10 cellular contexts compared by ENCODE assay signal in the genomic region with DNA sequence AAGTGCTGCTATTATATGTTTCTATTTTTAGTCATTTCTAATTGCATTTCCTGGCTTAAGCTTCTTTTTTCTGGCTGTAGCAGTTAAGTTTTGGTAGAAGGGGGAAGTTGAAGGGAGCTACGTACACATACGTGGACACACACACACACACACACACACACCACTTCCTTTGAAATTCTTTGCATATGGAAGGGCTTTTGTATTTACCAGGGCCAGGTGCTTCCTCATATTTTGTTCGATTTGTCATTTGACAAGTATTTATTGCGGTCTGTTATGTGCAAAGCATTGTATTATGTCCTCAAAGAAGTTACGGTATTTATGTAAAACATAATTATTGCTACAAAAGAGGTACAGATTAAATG.
DNase-seq lines count a peak whose midpoint lies in the region; ATAC-seq and TF ChIP-seq lines count a peak whose summit lies in the region.
"Had no signal": no experiment of that assay in that cellular context is flagged by ENCODE, and none has a peak within 500 bp of the region (broad histone marks: within the 10 kb centered on the region; RNA-seq: fewer than 3 reads in every experiment).

No MANE protein-coding gene starts in this region.

- no peak for TF ChIP-seq POLR2A in ovary (IDR thresholded peaks at IDR 0.05)

- H3K9me3 Mint-ChIP-seq in activated naive CD4-positive, alpha-beta T cell treated with anti-CD3 and anti-CD28 coated beads, Interleukin-2, amount 50 U/mL, for 24 hours: no peaks in the 10 kb centered on the region
- H3K9me3 Mint-ChIP-seq in type B pancreatic cell: peaks cover 4% of the 10 kb centered on the region

- intact Hi-C loops in heart right ventricle (cut with DNase I): no loop called here
- intact Hi-C loops in aorta (cut with DNase I): loop anchor here in 1 of 2 donors (2.0 kb wide), 1 partner anchor 34 kb away; no protein-coding TSS in a partner anchor
- intact Hi-C loops in ovary (cut with DNase I): no loop called here

- H3K27ac ChIP-seq in heart right ventricle (peak overlapping the region in 6 of 10 donors; percentile 13 to 86 (median 47)), aorta (ENCODE audit: low read depth in 1 of 2, low read length in 2 of 2) (no peak overlapping the region), ovary (peak overlapping the region in 1 of 2 donors; percentile 10)

- no peak for DNase-seq in activated naive CD4-positive, alpha-beta T cell (lab: John Stamatoyannopoulos, UW)
- DNase-seq in heart right ventricle: no peak
- no peak for DNase-seq in type B pancreatic cell (ENCODE audit: extremely low spot score, unreplicated experiment)
- no peak for DNase-seq in aorta
- DNase-seq in ovary: no peak
- DNase-seq in activated CD4-positive, alpha-beta T cell treated with anti-CD3 and anti-CD28 coated beads for 4 hours: no peak
- DNase-seq: DMS79 treated with DMSO at 0.1 percent for 48 hours, NCI-H526 had no signal

- peaks cover 42% of the 10 kb centered on the region for H3K36me3 Mint-ChIP-seq in activated naive CD4-positive, alpha-beta T cell treated with anti-CD3 and anti-CD28 coated beads, Interleukin-2, amount 50 U/mL, for 24 hours
- H3K36me3 Mint-ChIP-seq in type B pancreatic cell: no peaks in the 10 kb centered on the region

- H3K4me1 ChIP-seq in heart right ventricle (peaks cover 0 to 55% (median 18%) of the 10 kb centered on the region in 9 donors), aorta (ENCODE audit: control insufficient read depth in 1 of 2, insufficient read depth in 2 of 2, low read length in 2 of 2) (peaks cover 3 to 4% of the 10 kb centered on the region in 2 donors), ovary (ENCODE audit: insufficient read depth) (peaks cover 4% of the 10 kb centered on the region)

- WGBS in heart right ventricle, 2 donors: 37 to 47% methylated on average over 5 of the region's 5 CpGs
- 59 to 60% methylated on average over 5 of the region's 5 CpGs for WGBS in aorta, 2 donors
- 41 to 55% (median 46%) methylated on average over 5 of the region's 5 CpGs for WGBS in ovary, 3 donors

- H3K4me1 Mint-ChIP-seq in activated naive CD4-positive, alpha-beta T cell treated with anti-CD3 and anti-CD28 coated beads, Interleukin-2, amount 50 U/mL, for 24 hours: peaks cover 57% of the 10 kb centered on the region
- peaks cover 17% of the 10 kb centered on the region for H3K4me1 Mint-ChIP-seq in type B pancreatic cell (ENCODE audit: unreplicated experiment)

- H3K4me3 ChIP-seq in heart right ventricle: no peak overlapping the region
- H3K4me3 ChIP-seq in aorta (ENCODE audit: low read length in 2 of 2): no peak overlapping the region
- H3K4me3 ChIP-seq in ovary: no peak overlapping the region

- H3K27ac Mint-ChIP-seq in activated naive CD4-positive, alpha-beta T cell treated with anti-CD3 and anti-CD28 coated beads, Interleukin-2, amount 50 U/mL, for 24 hours: peak overlapping the region; percentile 89
- peak overlapping the region; percentile 89 for H3K27ac Mint-ChIP-seq in type B pancreatic cell

- no peak for TF ChIP-seq CTCF in heart right ventricle (IDR thresholded peaks at IDR 0.05)
- TF ChIP-seq CTCF in type B pancreatic cell (conservative IDR thresholded peaks at IDR 0.05): no peak
- no peak for TF ChIP-seq CTCF in ovary (IDR thresholded peaks at IDR 0.05)

- peaks cover 0 to 50% (median 0%) of the 10 kb centered on the region in 9 donors for H3K36me3 ChIP-seq in heart right ventricle
- no peaks in the 10 kb centered on the region for H3K36me3 ChIP-seq in aorta (ENCODE audit: control insufficient read depth in 1 of 2, insufficient read depth in 2 of 2, low read length in 1 of 2)
- H3K36me3 ChIP-seq in ovary: no peaks in the 10 kb centered on the region

- no peaks in the 10 kb centered on the region for H3K27me3 ChIP-seq in heart right ventricle
- H3K27me3 ChIP-seq in aorta (ENCODE audit: control insufficient read depth in 1 of 2, insufficient read depth in 2 of 2, low read length in 1 of 2): no peaks in the 10 kb centered on the region
- no peaks in the 10 kb centered on the region for H3K27me3 ChIP-seq in ovary

- no peak overlapping the region for H3K4me3 Mint-ChIP-seq in activated naive CD4-positive, alpha-beta T cell treated with anti-CD3 and anti-CD28 coated beads, Interleukin-2, amount 50 U/mL, for 24 hours
- peak overlapping the region; percentile 37 for H3K4me3 Mint-ChIP-seq in type B pancreatic cell

- H3K27me3 Mint-ChIP-seq in activated naive CD4-positive, alpha-beta T cell treated with anti-CD3 and anti-CD28 coated beads, Interleukin-2, amount 50 U/mL, for 24 hours: no peaks in the 10 kb centered on the region
- no peaks in the 10 kb centered on the region for H3K27me3 Mint-ChIP-seq in type B pancreatic cell

- ATAC-seq in SK-N-SH treated with all-trans-retinoic acid at 6 μM for 48 hours (peak; percentile 20), heart right ventricle (peak in 6 of 8 donors; percentile 35 to 73 (median 50)), aorta (ENCODE audit: low FRiP score) (no peak)

- H3K9me3 ChIP-seq in heart right ventricle: no peaks in the 10 kb centered on the region
- no peaks in the 10 kb centered on the region for H3K9me3 ChIP-seq in aorta (ENCODE audit: control insufficient read depth, low read length)
- H3K9me3 ChIP-seq in ovary: no peaks in the 10 kb centered on the region

- TF ChIP-seq EP300 in ovary (IDR thresholded peaks at IDR 0.05): no peak

TF ChIP-seq in SK-N-SH treated with all-trans-retinoic acid at 6 μM for 48 hours, 23 proteins besides CTCF, POLR2A, EP300 and RAD21:
- no peak for TF ChIP-seq ZNF8 (CRISPR knock-in tag; IDR thresholded peaks at IDR 0.05)
- no peak for TF ChIP-seq ARNTL (CRISPR knock-in tag; IDR thresholded peaks at IDR 0.05; ENCODE audit: borderline replicate concordance, low read depth)
- TF ChIP-seq TCF4 (CRISPR knock-in tag; IDR thresholded peaks at IDR 0.05; ENCODE audit: borderline replicate concordance): no peak
- no peak for TF ChIP-seq PPARA (CRISPR knock-in tag; IDR thresholded peaks at IDR 0.05; ENCODE audit: borderline replicate concordance)
- TF ChIP-seq, protein P1, sequence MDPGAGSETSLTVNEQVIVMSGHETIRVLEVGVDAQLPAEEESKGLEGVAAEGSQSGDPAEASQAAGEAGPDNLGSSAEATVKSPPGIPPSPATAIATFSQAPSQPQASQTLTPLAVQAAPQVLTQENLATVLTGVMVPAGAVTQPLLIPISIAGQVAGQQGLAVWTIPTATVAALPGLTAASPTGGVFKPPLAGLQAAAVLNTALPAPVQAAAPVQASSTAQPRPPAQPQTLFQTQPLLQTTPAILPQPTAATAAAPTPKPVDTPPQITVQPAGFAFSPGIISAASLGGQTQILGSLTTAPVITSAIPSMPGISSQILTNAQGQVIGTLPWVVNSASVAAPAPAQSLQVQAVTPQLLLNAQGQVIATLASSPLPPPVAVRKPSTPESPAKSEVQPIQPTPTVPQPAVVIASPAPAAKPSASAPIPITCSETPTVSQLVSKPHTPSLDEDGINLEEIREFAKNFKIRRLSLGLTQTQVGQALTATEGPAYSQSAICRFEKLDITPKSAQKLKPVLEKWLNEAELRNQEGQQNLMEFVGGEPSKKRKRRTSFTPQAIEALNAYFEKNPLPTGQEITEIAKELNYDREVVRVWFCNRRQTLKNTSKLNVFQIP (CRISPR knock-in tag; IDR thresholded peaks at IDR 0.05; ENCODE audit: borderline replicate concordance, low read depth): no peak
- no peak for TF ChIP-seq TOX (CRISPR knock-in tag; IDR thresholded peaks at IDR 0.05; ENCODE audit: borderline replicate concordance)
- TF ChIP-seq CREB5 (CRISPR knock-in tag; IDR thresholded peaks at IDR 0.05; ENCODE audit: low read depth): no peak
- TF ChIP-seq ZNF70 (CRISPR knock-in tag; IDR thresholded peaks at IDR 0.05): no peak
- no peak for TF ChIP-seq SNAI2 (CRISPR knock-in tag; IDR thresholded peaks at IDR 0.05)
- no peak for TF ChIP-seq CSDC2 (CRISPR knock-in tag; IDR thresholded peaks at IDR 0.05)
- TF ChIP-seq RARB (CRISPR knock-in tag; IDR thresholded peaks at IDR 0.05): no peak
- no peak for TF ChIP-seq ZFP3 (CRISPR knock-in tag; IDR thresholded peaks at IDR 0.05)
- TF ChIP-seq OSR1 (CRISPR knock-in tag; IDR thresholded peaks at IDR 0.05): no peak
- TF ChIP-seq ZNF565 (CRISPR knock-in tag; conservative IDR thresholded peaks at IDR 0.05; ENCODE audit: low read depth): no peak
- TF ChIP-seq, protein P2, sequence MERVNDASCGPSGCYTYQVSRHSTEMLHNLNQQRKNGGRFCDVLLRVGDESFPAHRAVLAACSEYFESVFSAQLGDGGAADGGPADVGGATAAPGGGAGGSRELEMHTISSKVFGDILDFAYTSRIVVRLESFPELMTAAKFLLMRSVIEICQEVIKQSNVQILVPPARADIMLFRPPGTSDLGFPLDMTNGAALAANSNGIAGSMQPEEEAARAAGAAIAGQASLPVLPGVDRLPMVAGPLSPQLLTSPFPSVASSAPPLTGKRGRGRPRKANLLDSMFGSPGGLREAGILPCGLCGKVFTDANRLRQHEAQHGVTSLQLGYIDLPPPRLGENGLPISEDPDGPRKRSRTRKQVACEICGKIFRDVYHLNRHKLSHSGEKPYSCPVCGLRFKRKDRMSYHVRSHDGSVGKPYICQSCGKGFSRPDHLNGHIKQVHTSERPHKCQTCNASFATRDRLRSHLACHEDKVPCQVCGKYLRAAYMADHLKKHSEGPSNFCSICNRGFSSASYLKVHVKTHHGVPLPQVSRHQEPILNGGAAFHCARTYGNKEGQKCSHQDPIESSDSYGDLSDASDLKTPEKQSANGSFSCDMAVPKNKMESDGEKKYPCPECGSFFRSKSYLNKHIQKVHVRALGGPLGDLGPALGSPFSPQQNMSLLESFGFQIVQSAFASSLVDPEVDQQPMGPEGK (CRISPR knock-in tag; IDR thresholded peaks at IDR 0.05; ENCODE audit: borderline replicate concordance): no peak
- no peak for TF ChIP-seq BACH2 (CRISPR knock-in tag; IDR thresholded peaks at IDR 0.05; ENCODE audit: borderline replicate concordance)

Comparison
In these comparisons a context has a peak if more than half of its experiments do, and no peak if none do; other contexts are left out.
1. H3K27ac ChIP-seq: peak in heart right ventricle (6 of 10); none in aorta (0 of 2).